Comparison of ENCODE assay signal across 26 cellular contexts in the genomic region with DNA sequence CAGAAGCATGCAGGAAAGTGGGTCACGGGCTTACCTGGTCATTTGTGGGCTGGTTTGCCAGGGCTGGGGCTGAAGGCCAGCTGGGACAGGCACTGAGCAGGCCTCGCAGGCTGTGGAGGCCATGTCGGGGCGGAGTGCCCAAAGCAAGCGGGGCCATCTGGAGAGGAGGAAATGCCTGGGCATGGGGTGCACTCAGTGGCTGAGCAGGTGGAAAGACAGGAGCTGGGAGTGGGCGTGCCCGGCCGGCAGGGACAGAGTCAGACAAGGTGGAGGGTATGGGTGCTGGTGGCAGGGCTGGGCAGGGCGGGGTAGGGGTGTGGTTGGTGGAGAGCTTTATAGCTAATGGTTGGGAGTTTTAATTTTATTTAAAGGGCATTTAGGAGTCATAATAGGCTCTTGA. TPM values are rescaled to one million over a fixed set of nuclear protein-coding genes. Genes with fewer than 3 reads are reported as not detected.
DNase-seq lines count a peak whose midpoint lies in the region; FAIRE-seq and TF ChIP-seq lines count a peak whose summit lies in the region.
"Had no signal": no experiment of that assay in that cellular context is flagged by ENCODE, and none has a peak within 500 bp of the region (broad histone marks: within the 10 kb centered on the region; RNA-seq: fewer than 3 reads in every experiment).

No MANE protein-coding gene starts in this region.

- FAIRE-seq in small intestine (lab: Jason Lieb, UNC) = no peak
- no peak for FAIRE-seq in RCC 7860 (lab: Jason Lieb, UNC)
- FAIRE-seq: G401.6, pancreas had no signal

- TF ChIP-seq CTCF in Peyer's patch (IDR thresholded peaks at IDR 0.05) = no peak

- DNase-seq in DMS 273 (lab: John Stamatoyannopoulos, UW; ENCODE audit: unreplicated experiment) (peak; percentile 88), DMS 273 treated with DMSO at 0.1 percent for 48 hours (lab: John Stamatoyannopoulos, UW) (no peak), Peyer's patch (peak in 2 of 3 donors; percentile 78 to 81), small intestine (peak; percentile 75), NCI-H1436 (lab: John Stamatoyannopoulos, UW) (no peak), RCC 7860 (ENCODE audit: low spot score) (no peak)
- no peak for DNase-seq in stimulated activated CD4-positive, alpha-beta T cell treated with anti-CD3 and anti-CD28 coated beads, Interleukin-2, amount 100 ng/mL, for 48 hours
- DNase-seq: activated CD4-positive, alpha-beta memory T cell treated with anti-CD3 and anti-CD28 coated beads, Interleukin-2, amount 10 ng/mL, durations not matched to agents 7 days and 5 days; activated CD4-positive, CD25-positive, alpha-beta regulatory T cell treated with anti-CD3 and anti-CD28 coated beads, Interleukin-2, amount 50 U/mL, for 72 hours; activated naive CD8-positive, alpha-beta T cell treated with anti-CD3 and anti-CD28 coated beads for 36 hours; CD4-positive, alpha-beta memory T cell; foreskin keratinocyte; GOT3; hypothalamus; Kasumi-1; midbrain; NCI-H1930; NCI-H345; pancreas; right lobe of liver; SIG-M5 had no signal

- no peak overlapping the region for H3K4me3 ChIP-seq in Peyer's patch
- no peak overlapping the region for H3K4me3 ChIP-seq in esophagus (ENCODE audit: low read depth in 1 of 2, low read length in 2 of 2)
- H3K4me3 ChIP-seq in small intestine (ENCODE audit: low read depth in 1 of 2, low read length in 2 of 2) = no peak overlapping the region
- H3K4me3 ChIP-seq: ascending aorta, pancreas, right lobe of liver had no signal

- 62 to 70% methylated on average over 9 of the region's 9 CpGs for WGBS in esophagus, 2 donors
- 16 to 67% (median 58%) methylated on average over 9 of the region's 9 CpGs for WGBS in small intestine, 3 donors

- no peak for TF ChIP-seq POLR2A in Peyer's patch (IDR thresholded peaks at IDR 0.05)

- no peaks in the 10 kb centered on the region for H3K27me3 ChIP-seq in Peyer's patch
- H3K27me3 ChIP-seq in esophagus (ENCODE audit: control insufficient read depth in 1 of 2, insufficient read depth in 2 of 2, low read length in 2 of 2) = no peaks in the 10 kb centered on the region
- H3K27me3 ChIP-seq in small intestine (ENCODE audit: control insufficient read depth in 2 of 2, insufficient read depth in 2 of 2, low read length in 2 of 2) = no peaks in the 10 kb centered on the region
- H3K27me3 ChIP-seq: ascending aorta, pancreas, right lobe of liver had no signal

- H3K4me1 ChIP-seq in Peyer's patch (peaks cover 0 to 11% (median 0%) of the 10 kb centered on the region in 4 donors), esophagus (ENCODE audit: control insufficient read depth in 2 of 2, insufficient read depth in 2 of 2, low read length in 1 of 2) (peaks cover 4 to 17% of the 10 kb centered on the region in 2 donors), small intestine (ENCODE audit: control insufficient read depth in 2 of 2, insufficient read depth in 1 of 2, low read depth in 1 of 2, low read length in 1 of 2) (no peaks in the 10 kb centered on the region)
- H3K4me1 ChIP-seq: ascending aorta, foreskin keratinocyte, pancreas, right lobe of liver had no signal

- H3K9me3 ChIP-seq in Peyer's patch = no peaks in the 10 kb centered on the region
- H3K9me3 ChIP-seq in esophagus (ENCODE audit: control insufficient read depth in 2 of 2, insufficient read depth in 1 of 2, low read depth in 1 of 2, low read length in 1 of 2) = no peaks in the 10 kb centered on the region
- H3K9me3 ChIP-seq in small intestine (ENCODE audit: control insufficient read depth, low read depth) = no peaks in the 10 kb centered on the region
- H3K9me3 ChIP-seq: ascending aorta, pancreas, right lobe of liver had no signal

- H3K27ac ChIP-seq in Peyer's patch = peak overlapping the region in 2 of 4 donors; percentile 27 to 63
- H3K27ac ChIP-seq in esophagus (ENCODE audit: low read depth in 2 of 2, low read length in 1 of 2) = peak overlapping the region; percentile 67 to 87
- H3K27ac ChIP-seq in small intestine (ENCODE audit: low read depth in 1 of 2, low read length in 1 of 2) = no peak overlapping the region
- H3K27ac ChIP-seq: 22Rv1, ascending aorta, foreskin keratinocyte, pancreas, right lobe of liver had no signal

- H3K36me3 ChIP-seq in Peyer's patch (no peaks in the 10 kb centered on the region), esophagus (ENCODE audit: control insufficient read depth in 2 of 2, insufficient read depth in 2 of 2, low read length in 1 of 2) (peaks cover 0 to 4% of the 10 kb centered on the region in 2 donors), small intestine (ENCODE audit: control insufficient read depth in 2 of 2, insufficient read depth in 2 of 2, low read length in 2 of 2) (no peaks in the 10 kb centered on the region)
- H3K36me3 ChIP-seq: ascending aorta, pancreas, right lobe of liver had no signal

RNA-seq across cellular contexts. Expression of a gene that starts 27.4 kb away (rescaled TPM):
- 10 to 100 TPM in 2 of 4 donors, 1 to 10 TPM in 2; 5.8 to 18.9 (median 10.2) TPM for total RNA-seq in Peyer's patch
- polyA plus RNA-seq in esophagus (1 to 10 TPM; 1.7 to 5.0 TPM), small intestine (1 to 10 TPM in 2 of 3 donors, under 1 TPM in 1; 0.22 to 6.2 (median 1.4) TPM)
- total RNA-seq: OCI-LY7 had no signal

RNA-seq across cellular contexts. Expression of a gene that starts 44.9 kb away (rescaled TPM):
- 10 to 100 TPM; 18.2 to 80.9 (median 49.9) TPM for total RNA-seq in Peyer's patch
- polyA plus RNA-seq in esophagus (1 to 10 TPM in 1 of 2 donors, under 1 TPM in 1; 0.18 to 1.3 TPM), small intestine (10 to 100 TPM; 19.9 to 23.0 (median 21.7) TPM)
- total RNA-seq: ascending aorta had no signal

Comparison
In these comparisons a context has a peak if more than half of its experiments do, and no peak if none do; other contexts are left out.
1. DNase-seq: peak in DMS 273 (single experiment), Peyer's patch (2 of 3) and small intestine (single experiment); none in DMS 273 treated with DMSO at 0.1 percent for 48 hours (single experiment), NCI-H1436 (single experiment), RCC 7860 (single experiment) and stimulated activated CD4-positive, alpha-beta T cell treated with anti-CD3 and anti-CD28 coated beads, Interleukin-2, amount 100 ng/mL, for 48 hours (0 of 2).
2. H3K27ac ChIP-seq: peak in esophagus (2 of 2); none in small intestine (0 of 2).
3. RNA of a gene that starts 44.9 kb away (polyA plus RNA-seq): 19.9 to 23.0 TPM in small intestine; 0.18 to 1.3 TPM in esophagus; every median in the first group is over 4 times any median in the second.